9 cellular contexts compared by ENCODE assay signal in genomic region chr11:61334434-61335354, GRCh38. TPM values are rescaled to one million over a fixed set of nuclear protein-coding genes. Genes with fewer than 3 reads are reported as not detected.
A peak's percentile ranks its signal among the peaks of the same experiment; 100 is the strongest.
DNase-seq lines count a peak whose midpoint lies in the region; ATAC-seq, FAIRE-seq and TF ChIP-seq lines count a peak whose summit lies in the region.
"Had no signal": no experiment of that assay in that cellular context is flagged by ENCODE, and none has a peak within 500 bp of the region (broad histone marks: within the 10 kb centered on the region; RNA-seq: fewer than 3 reads in every experiment).

No MANE protein-coding gene starts in this region.

- no peak for DNase-seq in activated T-cell treated with anti-CD3 and anti-CD28 coated beads, Interleukin-2, amount 50 U/mL, for 4 hours
- no peak for DNase-seq in activated T-cell treated with anti-CD3 and anti-CD28 coated beads for 4 hours
- DNase-seq in activated B cell treated with CpG ODN at 0.5 μM for 24 hours = no peak
- peak in 1 of 2 donors; percentile 57 for DNase-seq in foreskin keratinocyte
- no peak for DNase-seq in stimulated activated naive CD8-positive, alpha-beta T cell treated with anti-CD3 and anti-CD28 coated beads, Interleukin-15, amount 100 ng/mL, for 72 hours
- no peak for DNase-seq in coronary artery (ENCODE audit: low spot score)
- no peak for DNase-seq in GM19239 (ENCODE audit: insufficient read length, low spot score)
- DNase-seq in hypothalamus (lab: John Stamatoyannopoulos, UW) = no peak

- ATAC-seq in activated T-cell treated with anti-CD3 and anti-CD28 coated beads, Interleukin-2, amount 50 U/mL, for 4 hours = no peak
- ATAC-seq in activated B cell treated with CpG ODN at 0.5 μM for 24 hours (ENCODE audit: low read depth) = no peak
- peak; percentile 35 for ATAC-seq in foreskin keratinocyte
- ATAC-seq in stimulated activated naive CD8-positive, alpha-beta T cell treated with anti-CD3 and anti-CD28 coated beads, Interleukin-15, amount 100 ng/mL, for 72 hours = no peak

- POLR2A ChIA-PET in activated B cell treated with CpG ODN at 0.5 μM for 24 hours (lab: Charles Lee) = interaction anchor here (0.7 to 10.1 kb wide), 9 partner anchors 19 to 403 kb away, joined by 3 to 224 read pairs (median 22); partner anchors contain the start of genes CPSF7, CYB561A3, SDHAF2 and TMEM138

- no peaks in the 10 kb centered on the region for H3K9me3 Mint-ChIP-seq in activated T-cell treated with anti-CD3 and anti-CD28 coated beads, Interleukin-2, amount 50 U/mL, for 4 hours
- no peaks in the 10 kb centered on the region for H3K9me3 Mint-ChIP-seq in activated B cell treated with CpG ODN at 0.5 μM for 24 hours
- no peaks in the 10 kb centered on the region for H3K9me3 Mint-ChIP-seq in stimulated activated naive CD8-positive, alpha-beta T cell treated with anti-CD3 and anti-CD28 coated beads, Interleukin-15, amount 100 ng/mL, for 72 hours

- H3K27me3 ChIP-seq in foreskin keratinocyte = no peaks in the 10 kb centered on the region

- peak overlapping the region; percentile 93 for H3K27ac Mint-ChIP-seq in activated B cell treated with CpG ODN at 0.5 μM for 24 hours
- H3K27ac Mint-ChIP-seq in stimulated activated naive CD8-positive, alpha-beta T cell treated with anti-CD3 and anti-CD28 coated beads, Interleukin-15, amount 100 ng/mL, for 72 hours = peak overlapping the region; percentile 16 to 99

- TF ChIP-seq CTCF in activated B cell treated with CpG ODN at 0.5 μM for 24 hours (IDR thresholded peaks at IDR 0.05) (no peak), foreskin keratinocyte (conservative IDR thresholded peaks at IDR 0.05) (no peak), coronary artery (IDR thresholded peaks at IDR 0.05) (no peak)

- peaks cover 5% of the 10 kb centered on the region for H3K4me1 ChIP-seq in foreskin keratinocyte

- CTCF ChIA-PET in activated B cell treated with CpG ODN at 0.5 μM for 24 hours (lab: Charles Lee) = interaction anchor here (0.7 to 10.1 kb wide), 6 partner anchors 15 to 504 kb away, joined by 3 to 561 read pairs (median 60); partner anchors contain the start of genes CYB561A3, TMEM138 and TMEM216

- H3K4me3 ChIP-seq in coronary artery = no peak overlapping the region

- intact Hi-C loops in activated B cell treated with CpG ODN at 0.5 μM for 24 hours (cut with micrococcal nuclease) = no loop called here

- peaks cover 48% of the 10 kb centered on the region for H3K4me1 Mint-ChIP-seq in activated T-cell treated with anti-CD3 and anti-CD28 coated beads, Interleukin-2, amount 50 U/mL, for 4 hours (ENCODE audit: low read depth)
- peaks cover 51% of the 10 kb centered on the region for H3K4me1 Mint-ChIP-seq in activated B cell treated with CpG ODN at 0.5 μM for 24 hours
- H3K4me1 Mint-ChIP-seq in stimulated activated naive CD8-positive, alpha-beta T cell treated with anti-CD3 and anti-CD28 coated beads, Interleukin-15, amount 100 ng/mL, for 72 hours = peaks cover 77% of the 10 kb centered on the region

- H3K27ac ChIP-seq in foreskin keratinocyte (no peak overlapping the region), coronary artery (no peak overlapping the region)

- no peaks in the 10 kb centered on the region for H3K27me3 Mint-ChIP-seq in activated T-cell treated with anti-CD3 and anti-CD28 coated beads, Interleukin-2, amount 50 U/mL, for 4 hours (ENCODE audit: low read depth)
- no peaks in the 10 kb centered on the region for H3K27me3 Mint-ChIP-seq in activated B cell treated with CpG ODN at 0.5 μM for 24 hours
- H3K27me3 Mint-ChIP-seq in stimulated activated naive CD8-positive, alpha-beta T cell treated with anti-CD3 and anti-CD28 coated beads, Interleukin-15, amount 100 ng/mL, for 72 hours = no peaks in the 10 kb centered on the region

- FAIRE-seq in GM19239 (lab: Jason Lieb, UNC) = no peak
- FAIRE-seq: TTC549 had no signal

- H3K36me3 Mint-ChIP-seq in activated T-cell treated with anti-CD3 and anti-CD28 coated beads, Interleukin-2, amount 50 U/mL, for 4 hours (ENCODE audit: insufficient read depth) = peaks cover 10% of the 10 kb centered on the region
- H3K36me3 Mint-ChIP-seq in activated B cell treated with CpG ODN at 0.5 μM for 24 hours (ENCODE audit: low read depth) = peaks cover 30% of the 10 kb centered on the region

- H3K4me3 Mint-ChIP-seq in activated T-cell treated with anti-CD3 and anti-CD28 coated beads, Interleukin-2, amount 50 U/mL, for 4 hours = peak overlapping the region; percentile 92
- peak overlapping the region; percentile 92 for H3K4me3 Mint-ChIP-seq in activated B cell treated with CpG ODN at 0.5 μM for 24 hours
- H3K4me3 Mint-ChIP-seq in stimulated activated naive CD8-positive, alpha-beta T cell treated with anti-CD3 and anti-CD28 coated beads, Interleukin-15, amount 100 ng/mL, for 72 hours = peak overlapping the region; percentile 98

RNA-seq across cellular contexts. Expression of gene TKFC, which starts 1.7 kb away (rescaled TPM):
- total RNA-seq in activated T-cell treated with anti-CD3 and anti-CD28 coated beads, Interleukin-2, amount 50 U/mL, for 4 hours = 10 to 100 TPM; 50.8 to 51.4 (median 51.1) TPM
- total RNA-seq in activated B cell treated with CpG ODN at 0.5 μM for 24 hours = 59.8 and 63.9 TPM in 2 replicates
- total RNA-seq in foreskin keratinocyte = 26.2 and 26.6 TPM in 2 replicates
- 31.4 and 32.4 TPM in 2 replicates for polyA plus RNA-seq in foreskin keratinocyte

RNA-seq across cellular contexts. Expression of gene DDB1, which starts 1.8 kb away (rescaled TPM):
- total RNA-seq in activated T-cell treated with anti-CD3 and anti-CD28 coated beads, Interleukin-2, amount 50 U/mL, for 4 hours = 100 to 1,000 TPM; 313 to 358 (median 327) TPM
- total RNA-seq in activated B cell treated with CpG ODN at 0.5 μM for 24 hours (201 and 218 TPM in 2 replicates), foreskin keratinocyte (188 and 189 TPM in 2 replicates)
- 144 and 146 TPM in 2 replicates for polyA plus RNA-seq in foreskin keratinocyte

RNA-seq across cellular contexts. Expression of gene CYB561A3, which starts 27.0 kb away (rescaled TPM):
- total RNA-seq in activated T-cell treated with anti-CD3 and anti-CD28 coated beads, Interleukin-2, amount 50 U/mL, for 4 hours = 10 to 100 TPM; 28.8 to 35.2 (median 33.3) TPM
- total RNA-seq in activated B cell treated with CpG ODN at 0.5 μM for 24 hours (397 and 433 TPM in 2 replicates), foreskin keratinocyte (40.1 and 42.5 TPM in 2 replicates)
- polyA plus RNA-seq in foreskin keratinocyte = 43.0 and 44.7 TPM in 2 replicates

RNA-seq across cellular contexts. Expression of gene TMEM138, which starts 27.5 kb away (rescaled TPM):
- 10 to 100 TPM; 74.2 to 91.5 (median 81.2) TPM for total RNA-seq in activated T-cell treated with anti-CD3 and anti-CD28 coated beads, Interleukin-2, amount 50 U/mL, for 4 hours
- total RNA-seq in activated B cell treated with CpG ODN at 0.5 μM for 24 hours (69.7 and 81.2 TPM in 2 replicates), foreskin keratinocyte (41.4 and 46.2 TPM in 2 replicates)
- 74.4 and 78.1 TPM in 2 replicates for polyA plus RNA-seq in foreskin keratinocyte

RNA-seq across cellular contexts. Expression of gene VWCE, which starts 39.6 kb away (rescaled TPM):
- total RNA-seq in activated T-cell treated with anti-CD3 and anti-CD28 coated beads, Interleukin-2, amount 50 U/mL, for 4 hours = 10 to 100 TPM; 10.2 to 21.0 (median 15.5) TPM
- total RNA-seq in activated B cell treated with CpG ODN at 0.5 μM for 24 hours (0.76 and 1.3 TPM in 2 replicates), foreskin keratinocyte (0.25 and 0.48 TPM in 2 replicates)
- polyA plus RNA-seq in foreskin keratinocyte = 0.46 and 0.48 TPM in 2 replicates
